16 cellular contexts compared by ENCODE assay signal in genomic region chr17:68424861-68425260, GRCh38. TPM values are rescaled to one million over a fixed set of nuclear protein-coding genes. Genes with fewer than 3 reads are reported as not detected.
DNase-seq lines count a peak whose midpoint lies in the region; ATAC-seq and TF ChIP-seq lines count a peak whose summit lies in the region.
"Had no signal": no experiment of that assay in that cellular context is flagged by ENCODE, and none has a peak within 500 bp of the region (broad histone marks: within the 10 kb centered on the region; RNA-seq: fewer than 3 reads in every experiment).

No MANE protein-coding gene starts in this region.

- H3K9me3 Mint-ChIP-seq in type B pancreatic cell, result no peaks in the 10 kb centered on the region
- no peaks in the 10 kb centered on the region for H3K9me3 Mint-ChIP-seq in effector memory CD8-positive, alpha-beta T cell
- H3K9me3 Mint-ChIP-seq: activated T-cell treated with anti-CD3 and anti-CD28 coated beads, Interleukin-2, amount 50 U/mL, for 24 hours; neural crest cell had no signal

- no peak overlapping the region for H3K4me3 ChIP-seq in epithelial cell of esophagus (ENCODE audit: low read length)
- H3K4me3 ChIP-seq: heart right ventricle, right lobe of liver had no signal

- no peaks in the 10 kb centered on the region for H3K27me3 Mint-ChIP-seq in type B pancreatic cell
- no peaks in the 10 kb centered on the region for H3K27me3 Mint-ChIP-seq in effector memory CD8-positive, alpha-beta T cell
- H3K27me3 Mint-ChIP-seq: activated T-cell treated with anti-CD3 and anti-CD28 coated beads, Interleukin-2, amount 50 U/mL, for 24 hours; T-helper 17 cell had no signal

- TF ChIP-seq CTCF in epithelial cell of esophagus (IDR thresholded peaks at IDR 0.05; ENCODE audit: insufficient read depth, low read depth, low read length, missing control alignments) (no peak), type B pancreatic cell (conservative IDR thresholded peaks at IDR 0.05) (no peak)

- ATAC-seq in GM21786 (IDR thresholded peaks at IDR 0.05; ENCODE audit: unreplicated experiment) (no peak), GM21619 (IDR thresholded peaks at IDR 0.05; ENCODE audit: unreplicated experiment) (no peak)
- ATAC-seq in effector memory CD8-positive, alpha-beta T cell (replicated peaks), result no peak
- ATAC-seq: heart right ventricle, right lobe of liver, T-helper 17 cell had no signal

- no peak overlapping the region for H3K4me3 Mint-ChIP-seq in type B pancreatic cell
- H3K4me3 Mint-ChIP-seq in effector memory CD8-positive, alpha-beta T cell, result no peak overlapping the region
- H3K4me3 Mint-ChIP-seq: activated T-cell treated with anti-CD3 and anti-CD28 coated beads, Interleukin-2, amount 50 U/mL, for 24 hours; CD14-positive monocyte; neural crest cell; T-helper 17 cell had no signal

- peak overlapping the region; percentile 23 for H3K27ac Mint-ChIP-seq in type B pancreatic cell
- no peak overlapping the region for H3K27ac Mint-ChIP-seq in effector memory CD8-positive, alpha-beta T cell
- H3K27ac Mint-ChIP-seq: activated T-cell treated with anti-CD3 and anti-CD28 coated beads, Interleukin-2, amount 50 U/mL, for 24 hours; CD14-positive monocyte; T-helper 17 cell had no signal

- DNase-seq in NCI-H128 (lab: John Stamatoyannopoulos, UW; ENCODE audit: unreplicated experiment), result peak; percentile 14
- DNase-seq in NCI-H2196 treated with DMSO at 0.1 percent for 48 hours (lab: John Stamatoyannopoulos, UW; ENCODE audit: unreplicated experiment), result peak; percentile 21
- peak; percentile 65 for DNase-seq in epithelial cell of esophagus (ENCODE audit: low read depth)
- no peak for DNase-seq in type B pancreatic cell (ENCODE audit: extremely low spot score, unreplicated experiment)
- DNase-seq in effector memory CD8-positive, alpha-beta T cell, result no peak
- DNase-seq: activated CD4-positive, alpha-beta T cell treated with anti-CD3 and anti-CD28 coated beads for 4 hours; activated T-cell treated with anti-CD3 and anti-CD28 coated beads, Interleukin-2, amount 50 U/mL, for 24 hours; GDM1; heart right ventricle; right lobe of liver; stimulated activated naive CD4-positive, alpha-beta T cell treated with Interleukin-2 at 50 U/mL for 16 hours; T-helper 17 cell had no signal

- H3K4me1 Mint-ChIP-seq in type B pancreatic cell (ENCODE audit: unreplicated experiment), result no peaks in the 10 kb centered on the region
- H3K4me1 Mint-ChIP-seq in effector memory CD8-positive, alpha-beta T cell (ENCODE audit: low read depth in 2 of 2), result peaks cover 0 to 2% of the 10 kb centered on the region in 2 donors
- H3K4me1 Mint-ChIP-seq: CD14-positive monocyte had no signal

- peaks cover 17% of the 10 kb centered on the region for H3K36me3 Mint-ChIP-seq in type B pancreatic cell
- peaks cover 32% of the 10 kb centered on the region for H3K36me3 Mint-ChIP-seq in effector memory CD8-positive, alpha-beta T cell (ENCODE audit: insufficient read depth)

RNA-seq across cellular contexts. Expression of gene WIPI1, which starts 32.4 kb away (rescaled TPM):
- total RNA-seq in type B pancreatic cell (ENCODE audit: low replicate concordance), result 39.0 and 52.2 TPM in 2 replicates

Comparison
In these comparisons a context has a peak if more than half of its experiments do, and no peak if none do; other contexts are left out.
1. DNase-seq: peak in NCI-H128 (single experiment), NCI-H2196 treated with DMSO at 0.1 percent for 48 hours (single experiment) and epithelial cell of esophagus (single experiment); none in type B pancreatic cell (single experiment) and effector memory CD8-positive, alpha-beta T cell (0 of 3).